12 cellular contexts compared by ENCODE assay signal in genomic region chr14:21428930-21429329, GRCh38. TPM values are rescaled to one million over a fixed set of nuclear protein-coding genes. Genes with fewer than 3 reads are reported as not detected.
A peak's percentile ranks its signal among the peaks of the same experiment; 100 is the strongest.
DNase-seq lines count a peak whose midpoint lies in the region; ATAC-seq and TF ChIP-seq lines count a peak whose summit lies in the region.
"Had no signal": no experiment of that assay in that cellular context is flagged by ENCODE, and none has a peak within 500 bp of the region (broad histone marks: within the 10 kb centered on the region; RNA-seq: fewer than 3 reads in every experiment).

No MANE protein-coding gene starts in this region.

- H3K4me1 ChIP-seq in heart right ventricle (peaks cover 0 to 14% (median 3%) of the 10 kb centered on the region in 9 donors), HAP-1 (no peaks in the 10 kb centered on the region), Karpas-422 (ENCODE audit: low read length) (no peaks in the 10 kb centered on the region)

- no peak for TF ChIP-seq CTCF in heart right ventricle (IDR thresholded peaks at IDR 0.05)

- H3K27ac ChIP-seq in heart right ventricle, result no peak overlapping the region
- no peak overlapping the region for H3K27ac ChIP-seq in Karpas-422 (ENCODE audit: low read length)

- H2AFZ ChIP-seq in Karpas-422 (ENCODE audit: low read length), result no peak overlapping the region

- in situ Hi-C loops in HAP-1 (cut with MboI; ENCODE audit: low sequenced_read_pairs), result no loop called here

- H3K27me3 ChIP-seq in heart right ventricle (no peaks in the 10 kb centered on the region), HAP-1 (ENCODE audit: low read depth) (no peaks in the 10 kb centered on the region), Karpas-422 (ENCODE audit: low read length) (no peaks in the 10 kb centered on the region)

- intact Hi-C loops in Right ventricle myocardium inferior (cut with DNase I), result no loop called here
- intact Hi-C loops in cardiac septum (cut with DNase I), result no loop called here
- intact Hi-C loops in heart right ventricle (cut with DNase I), result no loop called here

- no peak overlapping the region for H3K4me2 ChIP-seq in Karpas-422 (ENCODE audit: low read depth, low read length, poor library complexity, severe bottlenecking)

- peaks cover 0 to 83% (median 58%) of the 10 kb centered on the region in 9 donors for H3K36me3 ChIP-seq in heart right ventricle
- H3K36me3 ChIP-seq in HAP-1 (replicated peaks), result peaks cover 70% of the 10 kb centered on the region
- H3K36me3 ChIP-seq in Karpas-422 (ENCODE audit: insufficient read depth, low read length), result peaks cover 77% of the 10 kb centered on the region

- ATAC-seq in Right ventricle myocardium inferior, result peak; percentile 73
- peak in 6 of 8 donors; percentile 71 to 92 (median 84) for ATAC-seq in heart right ventricle

- H3K4me3 ChIP-seq in heart right ventricle (no peak overlapping the region), HAP-1 (no peak overlapping the region), Karpas-422 (ENCODE audit: low read length) (no peak overlapping the region)

- DNase-seq in Right ventricle myocardium inferior (ENCODE audit: missing footprints) (no peak), cardiac septum (ENCODE audit: low spot score) (no peak), NCI-H2171 treated with DMSO at 0.1 percent for 48 hours (lab: John Stamatoyannopoulos, UW) (peak; percentile 100), heart right ventricle (peak; percentile 29 to 43), T1000 (lab: John Stamatoyannopoulos, UW) (no peak), superior temporal gyrus (ENCODE audit: extremely low spot score) (no peak), HAP-1 (ENCODE audit: low spot score in 2 of 2) (no peak), Karpas-422 (no peak)
- DNase-seq: CD8-positive, alpha-beta memory T cell; KBM-7; NCI-H226; stimulated activated CD4-positive, alpha-beta T cell treated with anti-CD3 and anti-CD28 coated beads, Interleukin-1b, Interleukin-23, amount 100 ng/mL, for 48 hours had no signal

- no peak overlapping the region for H3K9ac ChIP-seq in Karpas-422 (ENCODE audit: low read length)

- H3K79me2 ChIP-seq in Karpas-422 (ENCODE audit: low read length), result peaks cover 82% of the 10 kb centered on the region

- H3K9me3 ChIP-seq in heart right ventricle (no peaks in the 10 kb centered on the region), HAP-1 (no peaks in the 10 kb centered on the region), Karpas-422 (ENCODE audit: low read length) (no peaks in the 10 kb centered on the region)

- peaks cover 17% of the 10 kb centered on the region for H4K20me1 ChIP-seq in Karpas-422 (ENCODE audit: insufficient read depth, low read depth, low read length)

- 64 to 67% methylated on average over 4 of the region's 4 CpGs for WGBS in heart right ventricle, 2 donors

- H3K9me2 ChIP-seq in Karpas-422 (replicated peaks; ENCODE audit: insufficient read depth, low read length), result no peaks in the 10 kb centered on the region

RNA-seq across cellular contexts. Expression of gene CHD8, which starts 27.0 kb away (rescaled TPM):
- total RNA-seq in Right ventricle myocardium inferior (27.0 TPM), cardiac septum (38.3 TPM), heart right ventricle (10 to 100 TPM; 31.1 to 47.5 (median 40.1) TPM)
- polyA plus RNA-seq in heart right ventricle, result 10 to 100 TPM; 19.4 to 27.7 TPM
- total RNA-seq in Karpas-422 (2014; rRNA removed; shearing (Covaris generic); ENCODE audit: low replicate concordance), result 152 and 158 TPM in 2 replicates

RNA-seq across cellular contexts. Expression of gene SUPT16H, which starts 45.1 kb away (rescaled TPM):
- total RNA-seq in Right ventricle myocardium inferior (26.0 TPM), cardiac septum (31.7 TPM), heart right ventricle (10 to 100 TPM; 24.8 to 36.1 (median 30.6) TPM)
- 10 to 100 TPM; 26.2 to 30.3 TPM for polyA plus RNA-seq in heart right ventricle
- total RNA-seq in Karpas-422 (2014; rRNA removed; shearing (Covaris generic); ENCODE audit: low replicate concordance), result 102 and 126 TPM in 2 replicates

RNA-seq across cellular contexts. Expression of gene RAB2B, which starts 47.8 kb away (rescaled TPM):
- 15.1 TPM for total RNA-seq in Right ventricle myocardium inferior
- total RNA-seq in cardiac septum, result 22.6 TPM
- total RNA-seq in heart right ventricle, result 10 to 100 TPM; 14.8 to 25.8 (median 18.4) TPM
- 10 to 100 TPM in 1 of 2 donors, 1 to 10 TPM in 1; 7.1 to 11.0 TPM for polyA plus RNA-seq in heart right ventricle
- 37.6 and 40.3 TPM in 2 replicates for total RNA-seq in Karpas-422 (2014; rRNA removed; shearing (Covaris generic); ENCODE audit: low replicate concordance)

RNA-seq across cellular contexts. Expression of gene TOX4, which starts 48.1 kb away (rescaled TPM):
- total RNA-seq in Right ventricle myocardium inferior (86.5 TPM), cardiac septum (75.2 TPM), heart right ventricle (100 to 1,000 TPM in 2 of 10 donors, 10 to 100 TPM in 8; 74.4 to 104 (median 94.3) TPM)
- polyA plus RNA-seq in heart right ventricle, result 10 to 100 TPM; 14.9 to 33.0 TPM
- 32.3 and 56.7 TPM in 2 replicates for total RNA-seq in Karpas-422 (2014; rRNA removed; shearing (Covaris generic); ENCODE audit: low replicate concordance)

Comparison
In these comparisons a context has a peak if more than half of its experiments do, and no peak if none do; other contexts are left out.
1. DNase-seq: peak in NCI-H2171 treated with DMSO at 0.1 percent for 48 hours (single experiment) and heart right ventricle (2 of 2); none in Right ventricle myocardium inferior (single experiment), cardiac septum (single experiment), T1000 (single experiment), superior temporal gyrus (single experiment), HAP-1 (0 of 2) and Karpas-422 (single experiment).